Comparison of ENCODE assay signal across 24 cellular contexts in genomic region chr1:36822648-36823047, GRCh38.
"Had no signal": no experiment of that assay in that cellular context is flagged by ENCODE, and none has a peak within 500 bp of the region (broad histone marks: within the 10 kb centered on the region; RNA-seq: fewer than 3 reads in every experiment).

No MANE protein-coding gene starts in this region.

- H3K79me2 ChIP-seq: parathyroid adenoma had no signal

- H3K4me1 ChIP-seq: esophagus squamous epithelium, parathyroid adenoma, right lobe of liver, tibial nerve, upper lobe of right lung, uterus had no signal

- H3K9ac ChIP-seq: parathyroid adenoma had no signal

- H3K27ac ChIP-seq: esophagus squamous epithelium, neutrophil, parathyroid adenoma, right lobe of liver, thoracic aorta, tibial nerve, upper lobe of right lung, uterus had no signal

- H3K9me3 ChIP-seq: esophagus squamous epithelium, neutrophil, right lobe of liver, thoracic aorta, tibial nerve, upper lobe of right lung, uterus had no signal

- H3K27me3 ChIP-seq: right lobe of liver, tibial nerve, uterus had no signal

- H3K4me3 ChIP-seq: esophagus squamous epithelium, lung, right lobe of liver, smooth muscle cell, thoracic aorta, tibial nerve, upper lobe of right lung, uterus had no signal

- H3K4me2 ChIP-seq: smooth muscle cell had no signal

- H3K36me3 ChIP-seq: esophagus squamous epithelium, neutrophil, right lobe of liver, thoracic aorta, upper lobe of right lung, uterus had no signal

- ATAC-seq: effector memory CD8-positive, alpha-beta T cell; naive thymus-derived CD4-positive, alpha-beta T cell; right lobe of liver; stimulated activated memory B cell treated with anti-CD40 and anti-IgM and Interleukin-4, amounts not matched to agents 10 μg/mL and 1 μg/mL and 100 μg/mL, for 72 hours; upper lobe of right lung had no signal

- DNase-seq: cortex of kidney; effector memory CD8-positive, alpha-beta T cell; erythroblast; esophagus squamous epithelium; foreskin melanocyte; glutamatergic neuron; hypothalamus; immature natural killer cell; islet precursor cell; mesenchymal stem cell; midbrain; naive thymus-derived CD4-positive, alpha-beta T cell; stimulated activated CD4-positive, alpha-beta T cell treated with anti-CD3 and anti-CD28 coated beads, Interleukin-2, amount 100 ng/mL, for 24 hours; stimulated activated CD4-positive, alpha-beta T cell treated with anti-CD3 and anti-CD28 coated beads, Interleukin-4, amount 100 ng/mL, for 4 hours; upper lobe of right lung; uterus had no signal
